In the genomic region with DNA sequence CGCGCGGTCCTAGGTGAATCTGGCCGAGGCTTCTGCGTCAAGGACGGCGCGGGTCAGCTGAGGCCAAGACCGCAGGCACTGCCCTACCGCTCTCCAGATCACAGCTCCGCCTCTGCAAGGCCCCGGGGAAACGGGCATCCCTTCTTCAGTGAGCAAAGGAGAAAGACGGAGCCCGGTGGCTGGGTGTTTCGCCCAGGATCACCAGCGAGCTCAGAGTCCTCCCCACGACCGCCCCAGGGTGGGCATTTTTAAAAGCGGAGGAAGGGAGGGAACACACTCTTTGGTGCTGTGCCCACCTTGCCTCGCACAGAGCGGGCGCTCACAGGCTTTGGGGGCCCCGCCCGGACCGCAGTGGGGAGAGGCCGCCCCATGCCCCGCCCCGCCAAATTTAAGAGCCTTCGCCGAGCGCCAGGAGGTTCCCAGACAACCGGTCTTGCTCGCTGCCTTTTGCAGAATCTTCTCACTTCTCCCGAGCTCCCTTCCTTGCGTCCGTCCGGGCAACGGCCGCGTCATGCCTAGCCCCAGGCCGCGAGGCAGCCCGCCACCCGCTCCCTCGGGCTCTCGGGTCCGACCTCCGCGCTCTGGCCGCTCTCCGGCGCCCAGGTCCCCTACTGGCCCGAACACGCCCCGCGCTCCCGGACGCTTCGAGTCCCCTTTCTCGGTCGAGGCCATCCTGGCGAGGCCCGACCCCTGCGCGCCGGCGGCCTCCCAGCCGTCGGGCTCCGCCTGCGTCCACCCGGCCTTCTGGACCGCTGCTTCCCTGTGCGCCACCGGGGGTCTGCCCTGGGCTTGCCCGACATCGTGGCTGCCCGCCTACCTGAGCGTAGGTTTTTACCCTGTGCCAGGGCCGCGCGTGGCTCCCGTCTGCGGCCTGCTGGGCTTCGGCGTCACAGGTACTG, we compare ENCODE assay signal across 8 cellular contexts. TPM values are rescaled to one million over a fixed set of nuclear protein-coding genes. Genes with fewer than 3 reads are reported as not detected.
DNase-seq lines count a peak whose midpoint lies in the region; ATAC-seq and TF ChIP-seq lines count a peak whose summit lies in the region.

A gene with protein sequence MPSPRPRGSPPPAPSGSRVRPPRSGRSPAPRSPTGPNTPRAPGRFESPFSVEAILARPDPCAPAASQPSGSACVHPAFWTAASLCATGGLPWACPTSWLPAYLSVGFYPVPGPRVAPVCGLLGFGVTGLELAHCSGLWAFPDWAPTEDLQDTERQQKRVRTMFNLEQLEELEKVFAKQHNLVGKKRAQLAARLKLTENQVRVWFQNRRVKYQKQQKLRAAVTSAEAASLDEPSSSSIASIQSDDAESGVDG (plus strand): TSS at position 419 of the 899 bp plus-strand sequence. CDS start 93 bp downstream, at position 512.

- peak within 1 kb of the TSS; percentile 59 for H3K4me3 ChIP-seq in coronary artery

- H3K27ac Mint-ChIP-seq in IgD-negative memory B cell (peak within 1 kb of the TSS in 1 of 3 donors; percentile 71), naive B cell (peak within 1 kb of the TSS in 1 of 6 donors; percentile 41)

- H3K4me1 Mint-ChIP-seq in IgD-negative memory B cell = peaks cover 0 to 5% (median 2%) of the 10 kb centered on the region in 3 donors
- H3K4me1 Mint-ChIP-seq in naive B cell = peaks cover 0 to 14% (median 0%) of the 10 kb centered on the region in 3 donors

- peaks cover 39% of the 10 kb centered on the region for H3K27me3 Mint-ChIP-seq in IgD-negative memory B cell
- peaks cover 36 to 73% (median 45%) of the 10 kb centered on the region in 3 donors for H3K27me3 Mint-ChIP-seq in naive B cell

- no peak within 1 kb of the TSS for H3K27ac ChIP-seq in coronary artery

- H3K9me3 Mint-ChIP-seq in IgD-negative memory B cell = peaks cover 0 to 3% (median 0%) of the 10 kb centered on the region in 3 donors
- no peaks in the 10 kb centered on the region for H3K9me3 Mint-ChIP-seq in naive B cell

- ATAC-seq in naive B cell (ENCODE audit: low read depth in 2 of 2) = peak; percentile 47 to 50
- no peak for ATAC-seq in HG03354 (IDR thresholded peaks at IDR 0.05; ENCODE audit: poor library complexity, severe bottlenecking, unreplicated experiment)
- no peak for ATAC-seq in HG02763 (IDR thresholded peaks at IDR 0.05; ENCODE audit: unreplicated experiment)
- no peak for ATAC-seq in GM18867 (IDR thresholded peaks at IDR 0.05; ENCODE audit: unreplicated experiment)

- no peak for TF ChIP-seq CTCF in coronary artery (IDR thresholded peaks at IDR 0.05)
- TF ChIP-seq CTCF in GM13976 (IDR thresholded peaks at IDR 0.05; ENCODE audit: borderline replicate concordance, control extremely low read depth, extremely low read depth, insufficient read depth, missing control alignments) = no peak

- H3K36me3 Mint-ChIP-seq in IgD-negative memory B cell (peaks cover 2% of the 10 kb centered on the region), naive B cell (no peaks in the 10 kb centered on the region)

- H3K4me3 Mint-ChIP-seq in IgD-negative memory B cell = peak within 1 kb of the TSS in 3 of 4 donors; percentile 23 to 41 (median 41)
- H3K4me3 Mint-ChIP-seq in naive B cell = peak within 1 kb of the TSS; percentile 32 to 80 (median 73)

- in situ Hi-C loops in GM13976 (cut with MboI; ENCODE audit: low sequenced_read_pairs, unreplicated experiment) = no loop called here

- peak; percentile 28 for DNase-seq in AG08395 (ENCODE audit: low spot score)
- DNase-seq in coronary artery (ENCODE audit: low spot score) = no peak
- no peak for DNase-seq in naive B cell
- DNase-seq in GM13976 (ENCODE audit: low spot score) = no peak

RNA-seq across cellular contexts. Expression of the gene that starts here (rescaled TPM):
- polyA plus RNA-seq in IgD-negative memory B cell (not detected), naive B cell (ENCODE audit: low read depth in 6 of 6) (not detected)

Comparison
In these comparisons a context has a peak if more than half of its experiments do, and no peak if none do; other contexts are left out.
1. Peak in ATAC-seq in naive B cell; RNA of the gene not detected or under 1 TPM.